ENCODE assay signal across 17 cellular contexts in the genomic region with DNA sequence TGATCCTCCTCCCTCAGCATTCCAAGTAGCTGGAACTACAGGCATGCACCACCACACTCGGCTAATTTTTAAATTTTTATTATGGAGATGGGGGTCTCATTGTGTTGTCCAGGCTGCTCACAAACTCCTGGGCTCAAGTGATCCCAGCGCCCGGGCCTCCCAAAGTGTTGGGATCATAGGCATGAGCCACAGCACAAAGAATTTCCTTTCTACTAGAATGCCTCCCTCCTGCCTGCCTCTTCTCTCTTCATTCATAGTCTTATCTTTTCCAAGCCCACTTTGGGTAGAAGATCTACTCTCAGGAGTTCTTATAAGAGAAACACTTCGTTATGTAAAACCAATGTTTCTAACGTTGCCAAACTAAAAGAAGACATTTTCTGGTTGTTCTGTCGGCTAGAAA.
"Had no signal": no experiment of that assay in that cellular context is flagged by ENCODE, and none has a peak within 500 bp of the region (broad histone marks: within the 10 kb centered on the region; RNA-seq: fewer than 3 reads in every experiment).

No MANE protein-coding gene starts in this region.

- H3K27ac Mint-ChIP-seq: activated CD4-positive, alpha-beta T cell treated with anti-CD3 and anti-CD28 coated beads, Interleukin-2, amount 10 ng/mL, durations not matched to agents 7 days and 5 days; naive thymus-derived CD4-positive, alpha-beta T cell; stimulated activated naive B cell treated with anti-CD40 and anti-IgM and Interleukin-4, amounts not matched to agents 10 μg/mL and 1 μg/mL and 100 μg/mL, for 72 hours had no signal

- H3K4me1 ChIP-seq: breast epithelium had no signal

- H3K27me3 Mint-ChIP-seq: activated CD4-positive, alpha-beta T cell treated with anti-CD3 and anti-CD28 coated beads, Interleukin-2, amount 10 ng/mL, durations not matched to agents 7 days and 5 days; naive thymus-derived CD4-positive, alpha-beta T cell; stimulated activated naive B cell treated with anti-CD40 and anti-IgM and Interleukin-4, amounts not matched to agents 10 μg/mL and 1 μg/mL and 100 μg/mL, for 72 hours had no signal

- H3K9me3 ChIP-seq: breast epithelium, mucosa of descending colon had no signal

- H3K27ac ChIP-seq: breast epithelium, foreskin keratinocyte, skin epidermis had no signal

- H3K4me3 Mint-ChIP-seq: activated CD4-positive, alpha-beta T cell treated with anti-CD3 and anti-CD28 coated beads, Interleukin-2, amount 10 ng/mL, durations not matched to agents 7 days and 5 days; naive thymus-derived CD4-positive, alpha-beta T cell; stimulated activated naive B cell treated with anti-CD40 and anti-IgM and Interleukin-4, amounts not matched to agents 10 μg/mL and 1 μg/mL and 100 μg/mL, for 72 hours had no signal

- H3K4me1 Mint-ChIP-seq: activated CD4-positive, alpha-beta T cell treated with anti-CD3 and anti-CD28 coated beads, Interleukin-2, amount 10 ng/mL, durations not matched to agents 7 days and 5 days had no signal

- DNase-seq: activated CD4-positive, alpha-beta T cell treated with anti-CD3 and anti-CD28 coated beads, Interleukin-2, amount 10 ng/mL, durations not matched to agents 7 days and 5 days; activated CD4-positive, CD25-positive, alpha-beta regulatory T cell; activated CD8-positive, alpha-beta memory T cell treated with anti-CD3 and anti-CD28 coated beads for 24 hours; activated naive CD4-positive, alpha-beta T cell; anterior cingulate cortex; foreskin keratinocyte; mucosa of descending colon; naive thymus-derived CD4-positive, alpha-beta T cell; posterior cingulate gyrus; retina; stimulated activated CD4-positive, alpha-beta T cell treated with anti-CD3 and anti-CD28 coated beads, Interleukin-15, amount 100 ng/mL, for 24 hours; stimulated activated CD4-positive, alpha-beta T cell treated with anti-CD3 and anti-CD28 coated beads, Interleukin-4, amount 100 ng/mL, for 1 hour; stimulated activated naive B cell treated with anti-CD40 and anti-IgM and Interleukin-4, amounts not matched to agents 10 μg/mL and 1 μg/mL and 100 μg/mL, for 72 hours; SW 1271; trophoblast cell had no signal

- H3K27me3 ChIP-seq: breast epithelium, foreskin keratinocyte had no signal

- H3K4me3 ChIP-seq: breast epithelium, mucosa of descending colon, skin epidermis had no signal

- H3K9me3 Mint-ChIP-seq: activated CD4-positive, alpha-beta T cell treated with anti-CD3 and anti-CD28 coated beads, Interleukin-2, amount 10 ng/mL, durations not matched to agents 7 days and 5 days; naive thymus-derived CD4-positive, alpha-beta T cell; stimulated activated naive B cell treated with anti-CD40 and anti-IgM and Interleukin-4, amounts not matched to agents 10 μg/mL and 1 μg/mL and 100 μg/mL, for 72 hours had no signal

- ATAC-seq: foreskin keratinocyte; naive thymus-derived CD4-positive, alpha-beta T cell; stimulated activated naive B cell treated with anti-CD40 and anti-IgM and Interleukin-4, amounts not matched to agents 10 μg/mL and 1 μg/mL and 100 μg/mL, for 72 hours had no signal

- H3K36me3 ChIP-seq: breast epithelium had no signal
